Comparison of ENCODE assay signal across 1 cellular context in genomic region chr4:141486375-141486997, GRCh38.
TF ChIP-seq lines count a peak whose summit lies in the region.

No MANE protein-coding gene starts in this region.

TF ChIP-seq in IMR-90, 13 proteins besides CTCF, POLR2A, EP300 and RAD21:
- TF ChIP-seq CEBPB (IDR thresholded peaks at IDR 0.05; ENCODE audit: low read depth, low read length) (peak; percentile 33; the same call in 1 of the 2 replicates), CHD1 (IDR thresholded peaks at IDR 0.05; ENCODE audit: low read depth, low read length) (no peak), SMC3 (IDR thresholded peaks at IDR 0.05; ENCODE audit: low read depth, low read length) (no peak), USF2 (IDR thresholded peaks at IDR 0.05; ENCODE audit: low read depth, low read length) (peak; percentile 46), MXI1 (IDR thresholded peaks at IDR 0.05; ENCODE audit: borderline replicate concordance, low read depth, low read length) (no peak), RFX5 (IDR thresholded peaks at IDR 0.05; ENCODE audit: low read depth, low read length) (no peak), FOS (IDR thresholded peaks at IDR 0.05; ENCODE audit: low read depth, low read length) (peak; percentile 42), MAFK (IDR thresholded peaks at IDR 0.05; ENCODE audit: low read depth, low read length) (peak; percentile 63), MAZ (IDR thresholded peaks at IDR 0.05; ENCODE audit: borderline replicate concordance, low read depth, low read length) (no peak), NFE2L2 (IDR thresholded peaks at IDR 0.05; ENCODE audit: low read depth, low read length) (no peak), ELK1 (IDR thresholded peaks at IDR 0.05; ENCODE audit: borderline replicate concordance, low read depth, low read length) (no peak), BHLHE40 (IDR thresholded peaks at IDR 0.05; ENCODE audit: low read depth, low read length) (no peak), RCOR1 (IDR thresholded peaks at IDR 0.05; ENCODE audit: insufficient replicate concordance, low read length) (no peak)
